10 cellular contexts compared by ENCODE assay signal in the genomic region with DNA sequence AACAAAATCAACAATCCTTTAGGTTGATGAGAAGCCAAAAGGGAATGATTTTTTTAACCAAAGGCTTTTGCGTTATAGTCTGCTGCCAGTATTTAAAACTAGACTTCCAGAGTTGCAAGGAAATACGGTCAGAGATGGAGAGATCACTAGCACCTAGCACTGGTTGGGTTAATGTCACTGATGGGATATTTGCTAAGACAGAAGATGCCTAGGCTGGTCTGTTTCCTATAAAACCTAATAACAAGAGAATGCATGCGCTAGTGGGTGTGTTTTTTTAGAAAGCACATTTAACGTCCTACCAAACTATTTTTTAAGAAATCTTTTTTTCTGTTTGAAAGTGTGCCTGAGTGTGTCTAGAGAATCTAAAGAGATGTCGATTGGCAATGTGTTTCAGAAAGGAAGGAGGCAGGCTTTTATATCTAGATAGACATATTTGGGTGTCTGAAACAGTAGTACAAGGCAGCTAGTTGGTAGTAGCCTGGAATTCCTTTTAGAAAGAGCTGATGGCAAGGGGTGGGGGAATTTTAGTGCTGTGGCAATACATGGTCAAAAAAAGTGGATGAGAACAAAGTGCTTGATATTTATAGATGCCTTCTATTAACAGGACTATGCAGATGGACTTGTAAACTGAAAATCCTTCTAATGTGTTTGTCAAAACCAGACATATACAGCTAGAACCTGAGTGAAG. TPM values are rescaled to one million over a fixed set of nuclear protein-coding genes. Genes with fewer than 3 reads are reported as not detected.
A peak's percentile ranks its signal among the peaks of the same experiment; 100 is the strongest.
DNase-seq lines count a peak whose midpoint lies in the region; ATAC-seq and TF ChIP-seq lines count a peak whose summit lies in the region.
"Had no signal": no experiment of that assay in that cellular context is flagged by ENCODE, and none has a peak within 500 bp of the region (broad histone marks: within the 10 kb centered on the region; RNA-seq: fewer than 3 reads in every experiment).

No MANE protein-coding gene starts in this region.

- TF ChIP-seq CTCF in brain microvascular endothelial cell (IDR thresholded peaks at IDR 0.05; ENCODE audit: low read depth, low read length, missing control alignments) (no peak), sigmoid colon (IDR thresholded peaks at IDR 0.05) (no peak)

- TF ChIP-seq POLR2A in sigmoid colon (IDR thresholded peaks at IDR 0.05): no peak

- intact Hi-C loops in sigmoid colon (cut with DNase I): loop anchor here (1.0 to 5.0 kb wide), 2 partner anchors 112 to 152 kb away; no protein-coding TSS in a partner anchor

- no CpG with 5 or more reads among the region's 5 CpGs for WGBS in iPS DF 6.9 (ENCODE audit: insufficient coverage, insufficient read length)
- WGBS in sigmoid colon, 2 donors: 25 to 52% methylated on average over 5 of the region's 5 CpGs

- in situ Hi-C loops in G401 (cut with HindIII; ENCODE audit: low sequenced_read_pairs) (no loop called here), brain microvascular endothelial cell (cut with HindIII; ENCODE audit: low pct_ligation_motif_present, low sequenced_read_pairs) (no loop called here)

- H3K9me3 ChIP-seq in iPS DF 6.9 (ENCODE audit: control insufficient read depth, insufficient read depth, low read length) (no peaks in the 10 kb centered on the region), sigmoid colon (no peaks in the 10 kb centered on the region)

- H3K27ac ChIP-seq in brain microvascular endothelial cell: peak overlapping the region; percentile 93
- no peak overlapping the region for H3K27ac ChIP-seq in iPS DF 6.9 (ENCODE audit: low read length)
- H3K27ac ChIP-seq in sigmoid colon: peak overlapping the region; percentile 91 to 94 (median 93)

- H3K4me1 ChIP-seq in iPS DF 6.9 (ENCODE audit: control insufficient read depth, insufficient read depth, low read length) (no peaks in the 10 kb centered on the region; the same call in 1 of the 2 replicates), sigmoid colon (peaks cover 0 to 50% (median 34%) of the 10 kb centered on the region in 4 donors)

- peak overlapping the region; percentile 82 for H3K4me3 ChIP-seq in brain microvascular endothelial cell (ENCODE audit: low read depth, low read length)
- H3K4me3 ChIP-seq in iPS DF 6.9 (ENCODE audit: low read length): peak overlapping the region; percentile 52; the same call in 1 of the 2 replicates
- peak overlapping the region; percentile 52 to 66 (median 66) for H3K4me3 ChIP-seq in sigmoid colon

- peak; percentile 62 for DNase-seq in G401 (ENCODE audit: low spot score)
- no peak for DNase-seq in brain microvascular endothelial cell
- DNase-seq in iPS DF 6.9 (ENCODE audit: low read depth, low spot score): no peak
- DNase-seq in sigmoid colon: no peak
- DNase-seq in NCI-H146 (lab: John Stamatoyannopoulos, UW): no peak
- no peak for DNase-seq in SIG-M5 (lab: John Stamatoyannopoulos, UW)
- DNase-seq: naive B cell; stimulated activated naive CD8-positive, alpha-beta T cell treated with anti-CD3 and anti-CD28 coated beads, Interleukin-15, amount 100 ng/mL, for 72 hours had no signal

- no peak for TF ChIP-seq EP300 in sigmoid colon (IDR thresholded peaks at IDR 0.05)

- H3K27me3 ChIP-seq in brain microvascular endothelial cell (replicated peaks) (no peaks in the 10 kb centered on the region), iPS DF 6.9 (ENCODE audit: control insufficient read depth, insufficient read depth, low read length) (no peaks in the 10 kb centered on the region), sigmoid colon (no peaks in the 10 kb centered on the region)

- no peak for ATAC-seq in GM21515 (IDR thresholded peaks at IDR 0.05; ENCODE audit: unreplicated experiment)
- ATAC-seq in GM21360 (IDR thresholded peaks at IDR 0.05; ENCODE audit: unreplicated experiment): no peak
- ATAC-seq: stimulated activated naive CD8-positive, alpha-beta T cell treated with anti-CD3 and anti-CD28 coated beads, Interleukin-15, amount 100 ng/mL, for 72 hours had no signal

- peaks cover 33% of the 10 kb centered on the region for H3K36me3 ChIP-seq in brain microvascular endothelial cell (replicated peaks)
- H3K36me3 ChIP-seq in iPS DF 6.9 (ENCODE audit: control insufficient read depth, insufficient read depth, low read length): no peaks in the 10 kb centered on the region
- peaks cover 0 to 7% (median 0%) of the 10 kb centered on the region in 4 donors for H3K36me3 ChIP-seq in sigmoid colon

RNA-seq across cellular contexts. Expression of gene CALD1, which starts 0.9 kb away (rescaled TPM):
- total RNA-seq in G401 (2014; rRNA removed; shearing (Covaris generic)): 0.55 and 1.9 TPM in 2 replicates
- total RNA-seq in sigmoid colon: 1,000 to 10,000 TPM; 1,069 to 2,150 (median 1,500) TPM
- polyA plus RNA-seq in sigmoid colon: 100 to 1,000 TPM in 1 of 3 donors, 10 to 100 TPM in 2; 34.7 to 125 (median 79.3) TPM

Comparison
In these comparisons a context has a peak if more than half of its experiments do, and no peak if none do; other contexts are left out.
1. RNA of gene CALD1, which starts 0.9 kb away (total RNA-seq): 1,069 to 2,150 TPM in sigmoid colon; 0.55 to 1.9 TPM in G401; every median in the first group is over 100 times any median in the second.
2. Peak in every context shown above with its lines, with median percentiles within 50 percentile points of each other: H3K4me3 ChIP-seq.